15 cellular contexts compared by ENCODE assay signal in genomic region chr4:5724377-5724776, GRCh38. TPM values are rescaled to one million over a fixed set of nuclear protein-coding genes. Genes with fewer than 3 reads are reported as not detected.
"Had no signal": no experiment of that assay in that cellular context is flagged by ENCODE, and none has a peak within 500 bp of the region (broad histone marks: within the 10 kb centered on the region; RNA-seq: fewer than 3 reads in every experiment).

No MANE protein-coding gene starts in this region.

- H3K36me3 ChIP-seq: upper lobe of left lung had no signal

- H3K27ac ChIP-seq: body of pancreas, psoas muscle, upper lobe of left lung had no signal

- H3K9me3 Mint-ChIP-seq: activated CD8-positive, alpha-beta T cell treated with anti-CD3 and anti-CD28 coated beads for 36 hours; immature natural killer cell; stimulated activated naive CD8-positive, alpha-beta T cell treated with anti-CD3 and anti-CD28 coated beads, Interleukin-15, Interleukin-2, amounts not matched to agents 100 ng/mL and 50 ng/mL, for 24 hours had no signal

- H3K27ac Mint-ChIP-seq: activated CD8-positive, alpha-beta T cell treated with anti-CD3 and anti-CD28 coated beads for 36 hours; immature natural killer cell; stimulated activated naive CD8-positive, alpha-beta T cell treated with anti-CD3 and anti-CD28 coated beads, Interleukin-15, Interleukin-2, amounts not matched to agents 100 ng/mL and 50 ng/mL, for 24 hours; T-cell had no signal

- H3K36me3 Mint-ChIP-seq: immature natural killer cell, T-cell had no signal

- H3K4me3 Mint-ChIP-seq: activated CD8-positive, alpha-beta T cell treated with anti-CD3 and anti-CD28 coated beads for 36 hours; immature natural killer cell; nephron progenitor cell; stimulated activated naive CD8-positive, alpha-beta T cell treated with anti-CD3 and anti-CD28 coated beads, Interleukin-15, Interleukin-2, amounts not matched to agents 100 ng/mL and 50 ng/mL, for 24 hours; T-cell had no signal

- H3K4me3 ChIP-seq: body of pancreas, psoas muscle, upper lobe of left lung had no signal

- H3K9me3 ChIP-seq: body of pancreas, psoas muscle, upper lobe of left lung had no signal

- DNase-seq: activated CD4-positive, alpha-beta T cell treated with anti-CD3 and anti-CD28 coated beads for 4 hours; activated CD8-positive, alpha-beta memory T cell treated with anti-CD3 and anti-CD28 coated beads, Interleukin-2, amount 50 U/mL, for 4 hours; activated CD8-positive, alpha-beta T cell treated with anti-CD3 and anti-CD28 coated beads for 36 hours; activated naive CD4-positive, alpha-beta T cell; body of pancreas; dermis blood vessel endothelial cell; hypothalamus; immature natural killer cell; nephron progenitor cell; psoas muscle; stimulated activated CD4-positive, alpha-beta T cell treated with anti-CD3 and anti-CD28 coated beads, Interleukin-4, amount 100 ng/mL, for 1 hour; stimulated activated CD8-positive, alpha-beta memory T cell treated with anti-CD3 and anti-CD28 coated beads, Interleukin-4, amount 100 ng/mL, for 48 hours; T-cell; upper lobe of left lung had no signal

- H3K27me3 ChIP-seq: body of pancreas, upper lobe of left lung had no signal

- ATAC-seq: activated CD8-positive, alpha-beta T cell treated with anti-CD3 and anti-CD28 coated beads for 36 hours; body of pancreas; psoas muscle; T-cell had no signal

- H3K4me1 Mint-ChIP-seq: immature natural killer cell, T-cell had no signal

- H3K4me1 ChIP-seq: psoas muscle, upper lobe of left lung had no signal

RNA-seq across cellular contexts. Expression of gene EVC, which starts 13.4 kb away (rescaled TPM):
- polyA plus RNA-seq: immature natural killer cell had no signal

RNA-seq across cellular contexts. Expression of gene EVC2, which starts 16.0 kb away (rescaled TPM):
- polyA plus RNA-seq: immature natural killer cell had no signal
